Comparison of ENCODE assay signal across 3 cellular contexts in genomic region chr10:133338080-133339071, GRCh38.
A peak's percentile ranks its signal among the peaks of the same experiment; 100 is the strongest.
TF ChIP-seq lines count a peak whose summit lies in the region.

No MANE protein-coding gene starts in this region.

TF ChIP-seq in GM12891, 5 proteins besides CTCF, POLR2A, EP300 and RAD21:
- TF ChIP-seq PAX5 (IDR thresholded peaks at IDR 0.05; ENCODE audit: insufficient read depth, low read length, severe bottlenecking): no peak
- no peak for TF ChIP-seq POU2F2 (IDR thresholded peaks at IDR 0.05; ENCODE audit: low read depth, low read length)
- TF ChIP-seq TAF1 (IDR thresholded peaks at IDR 0.05; ENCODE audit: low read depth, low read length): no peak
- TF ChIP-seq POLR2AphosphoS5 (IDR thresholded peaks at IDR 0.05; ENCODE audit: low read depth, low read length): no peak
- TF ChIP-seq SPI1 (IDR thresholded peaks at IDR 0.05; ENCODE audit: low read depth, low read length): no peak

TF ChIP-seq in HEK293T, 16 proteins besides CTCF, POLR2A, EP300 and RAD21:
- TF ChIP-seq L3MBTL2 (conservative IDR thresholded peaks at IDR 0.05) (no peak), TARDBP (IDR thresholded peaks at IDR 0.05) (peak; percentile 38; the same call in 1 of the 2 replicates), LEF1 (IDR thresholded peaks at IDR 0.05; ENCODE audit: borderline replicate concordance) (no peak), HDGF (IDR thresholded peaks at IDR 0.05; ENCODE audit: borderline replicate concordance) (no peak), BHLHE40 (IDR thresholded peaks at IDR 0.05; ENCODE audit: borderline replicate concordance) (no peak), FOXK2 (IDR thresholded peaks at IDR 0.05) (no peak), FOXM1 (IDR thresholded peaks at IDR 0.05; ENCODE audit: borderline replicate concordance) (no peak), CTBP1 (IDR thresholded peaks at IDR 0.05; ENCODE audit: borderline replicate concordance) (no peak)

TF ChIP-seq in H1, 55 proteins besides CTCF, POLR2A, EP300 and RAD21:
- TF ChIP-seq ATF3 (IDR thresholded peaks at IDR 0.05; ENCODE audit: insufficient read depth, low read depth, low read length) (no peak), RXRA (IDR thresholded peaks at IDR 0.05; ENCODE audit: insufficient read depth, low read depth, low read length) (no peak), CEBPB (IDR thresholded peaks at IDR 0.05; ENCODE audit: low read depth, low read length) (no peak), SRF (IDR thresholded peaks at IDR 0.05; ENCODE audit: low read depth, low read length) (no peak), HDAC2 (IDR thresholded peaks at IDR 0.05; ENCODE audit: borderline replicate concordance in 1 of 2, low read depth in 2 of 2, low read length in 2 of 2) (no peak), BCL11A (IDR thresholded peaks at IDR 0.05; ENCODE audit: low read depth in 2 of 2, low read length in 2 of 2) (no peak), TBP (IDR thresholded peaks at IDR 0.05; ENCODE audit: low read depth, low read length) (no peak), ATF2 (IDR thresholded peaks at IDR 0.05; ENCODE audit: low read length) (no peak), KDM5A (IDR thresholded peaks at IDR 0.05; ENCODE audit: low read length) (no peak), FOSL1 (IDR thresholded peaks at IDR 0.05; ENCODE audit: insufficient read depth, low read depth, low read length) (no peak), POU5F1 (IDR thresholded peaks at IDR 0.05; ENCODE audit: low read depth, low read length) (no peak), JUND (IDR thresholded peaks at IDR 0.05; ENCODE audit: low read length) (no peak), TCF12 (IDR thresholded peaks at IDR 0.05; ENCODE audit: low read depth, low read length) (no peak), SIX5 (IDR thresholded peaks at IDR 0.05; ENCODE audit: low read depth, low read length) (no peak), RFX5 (IDR thresholded peaks at IDR 0.05; ENCODE audit: borderline replicate concordance, low read depth, low read length) (no peak), HDAC6 (IDR thresholded peaks at IDR 0.05; ENCODE audit: low read depth, low read length) (no peak), BRCA1 (IDR thresholded peaks at IDR 0.05; ENCODE audit: low read depth, low read length) (no peak), EGR1 (IDR thresholded peaks at IDR 0.05; ENCODE audit: borderline replicate concordance, low read depth, low read length) (no peak), SIRT6 (IDR thresholded peaks at IDR 0.05; ENCODE audit: low read length) (no peak), CHD1 (IDR thresholded peaks at IDR 0.05; ENCODE audit: low read depth, low read length) (no peak)
